In genomic region chr16:55832425-55832787, GRCh38 we compare ENCODE assay signal across 1 cellular context.
TF ChIP-seq lines count a peak whose summit lies in the region.

No MANE protein-coding gene starts in this region.

TF ChIP-seq in A549, 52 proteins besides CTCF, POLR2A, EP300 and RAD21:
- TF ChIP-seq CEBPB (IDR thresholded peaks at IDR 0.05), result no peak
- no peak for TF ChIP-seq POLR2AphosphoS2 (conservative IDR thresholded peaks at IDR 0.05; ENCODE audit: low read length)
- TF ChIP-seq REST (IDR thresholded peaks at IDR 0.05), result no peak
- TF ChIP-seq CBX8 (IDR thresholded peaks at IDR 0.05), result no peak
- no peak for TF ChIP-seq FOSB (CRISPR knock-in tag; IDR thresholded peaks at IDR 0.05)
- no peak for TF ChIP-seq MYC (IDR thresholded peaks at IDR 0.05; ENCODE audit: borderline replicate concordance, low read length)
